12 cellular contexts compared by ENCODE assay signal in genomic region chr15:94253742-94254141, GRCh38. TPM values are rescaled to one million over a fixed set of nuclear protein-coding genes. Genes with fewer than 3 reads are reported as not detected.
DNase-seq lines count a peak whose midpoint lies in the region; ATAC-seq and TF ChIP-seq lines count a peak whose summit lies in the region.
"Had no signal": no experiment of that assay in that cellular context is flagged by ENCODE, and none has a peak within 500 bp of the region (broad histone marks: within the 10 kb centered on the region; RNA-seq: fewer than 3 reads in every experiment).

No MANE protein-coding gene starts in this region.

- no peaks in the 10 kb centered on the region for H3K36me3 Mint-ChIP-seq in GM23338 (ENCODE audit: low read depth)

- CTCF ChIA-PET in mammary epithelial cell (lab: Charles Lee; ENCODE audit: low non-redundant PET), result interaction anchor here (0.6 kb wide), 1 partner anchor 125 kb away, joined by 3 read pairs; no protein-coding TSS in a partner anchor
- CTCF ChIA-PET in PC-3 (lab: Charles Lee), result no interaction called here

- dilution Hi-C loops in mammary epithelial cell (cut with HindIII; ENCODE audit: low sequenced_read_pairs), result no loop called here

- H3K4me3 Mint-ChIP-seq in GM23338, result no peak overlapping the region

- intact Hi-C loops in mammary epithelial cell (cut with micrococcal nuclease) (no loop called here), breast epithelium (cut with DNase I; ENCODE audit: low total_unique reads) (no loop called here), PC-3 (cut with micrococcal nuclease) (no loop called here), transverse colon (cut with DNase I; ENCODE audit: low total_unique reads) (no loop called here)

- H3K36me3 ChIP-seq in mammary epithelial cell (ENCODE audit: insufficient read depth, low read length) (no peaks in the 10 kb centered on the region), breast epithelium (no peaks in the 10 kb centered on the region), PC-3 (ENCODE audit: low read depth, low read length) (no peaks in the 10 kb centered on the region), transverse colon (no peaks in the 10 kb centered on the region), GM23338 (ENCODE audit: insufficient read depth) (no peaks in the 10 kb centered on the region)

- DNase-seq in mammary epithelial cell, result no peak
- no peak for DNase-seq in breast epithelium (ENCODE audit: low spot score in 2 of 2)
- DNase-seq in PC-3, result no peak
- no peak for DNase-seq in transverse colon
- DNase-seq in GM23338 (ENCODE audit: low spot score), result no peak
- DNase-seq in NCI-H510A treated with DMSO at 0.1 percent for 48 hours (lab: John Stamatoyannopoulos, UW), result no peak
- DNase-seq in A172 (ENCODE audit: low spot score), result no peak
- DNase-seq: hypothalamus; stimulated activated CD4-positive, alpha-beta T cell treated with anti-CD3 and anti-CD28 coated beads, Interleukin-15, amount 100 ng/mL, for 24 hours had no signal

- WGBS in mammary epithelial cell (ENCODE audit: low coverage, missing lambda C conversion rate), result 70% methylated on average over 3 of the region's 3 CpGs
- WGBS in transverse colon (ENCODE audit: low coverage in 1 of 2), 2 donors, result 59 to 63% methylated on average over 3 of the region's 3 CpGs

- H3K9me2 ChIP-seq in PC-3 (replicated peaks; ENCODE audit: low read length) (no peaks in the 10 kb centered on the region), GM23338 (ENCODE audit: insufficient read depth) (peaks cover 4% of the 10 kb centered on the region; the same call in 1 of the 2 replicates)

- no peak overlapping the region for H3K9ac ChIP-seq in mammary epithelial cell (ENCODE audit: insufficient read depth, low read length)
- no peak overlapping the region for H3K9ac ChIP-seq in PC-3 (ENCODE audit: low read length)

- POLR2A ChIA-PET in PC-3 (lab: Charles Lee; ENCODE audit: unreplicated experiment), result no interaction called here

- ATAC-seq in HG02938 (IDR thresholded peaks at IDR 0.05; ENCODE audit: unreplicated experiment) (peak; percentile 59), PC-3 (no peak), GM23338 (no peak)
- ATAC-seq: HCT116 had no signal

- no peaks in the 10 kb centered on the region; the same call in 2 of the 3 replicates for H3K9me3 Mint-ChIP-seq in GM23338

- no peaks in the 10 kb centered on the region for H3K4me1 Mint-ChIP-seq in GM23338

- no peak for TF ChIP-seq POLR2A in breast epithelium (IDR thresholded peaks at IDR 0.05)
- TF ChIP-seq POLR2A in transverse colon (IDR thresholded peaks at IDR 0.05), result no peak

- no peak overlapping the region for H3K27ac Mint-ChIP-seq in GM23338

- TF ChIP-seq EP300 in transverse colon (IDR thresholded peaks at IDR 0.05; ENCODE audit: low read depth), result no peak

- no peaks in the 10 kb centered on the region for H4K20me1 ChIP-seq in mammary epithelial cell (ENCODE audit: insufficient read depth, low read length)
- no peaks in the 10 kb centered on the region for H4K20me1 ChIP-seq in PC-3 (ENCODE audit: low read length)
- H4K20me1 ChIP-seq in GM23338 (replicated peaks; ENCODE audit: insufficient read depth), result no peaks in the 10 kb centered on the region

- H3K4me2 ChIP-seq in mammary epithelial cell (ENCODE audit: insufficient read depth, low read depth, low read length) (peak overlapping the region; percentile 34), PC-3 (ENCODE audit: low read length) (peak overlapping the region; percentile 27), GM23338 (no peak overlapping the region)

- H3F3A ChIP-seq in PC-3 (ENCODE audit: low read length, unreplicated experiment) (no peaks in the 10 kb centered on the region), GM23338 (replicated peaks; ENCODE audit: low read depth) (no peaks in the 10 kb centered on the region)

- H3K27ac ChIP-seq in mammary epithelial cell (ENCODE audit: insufficient read depth, low read depth, low read length), result no peak overlapping the region
- no peak overlapping the region for H3K27ac ChIP-seq in breast epithelium
- H3K27ac ChIP-seq in PC-3 (ENCODE audit: low read length), result no peak overlapping the region
- H3K27ac ChIP-seq in transverse colon, result peak overlapping the region; percentile 50 to 75 (median 60)
- H3K27ac ChIP-seq in GM23338 (ENCODE audit: low read depth), result no peak overlapping the region

- H3K79me2 ChIP-seq in mammary epithelial cell (ENCODE audit: insufficient read depth, low read length) (peaks cover 58% of the 10 kb centered on the region), PC-3 (ENCODE audit: low read length) (no peaks in the 10 kb centered on the region), GM23338 (replicated peaks; ENCODE audit: insufficient read depth) (no peaks in the 10 kb centered on the region)

- H3K27me3 Mint-ChIP-seq in GM23338 (ENCODE audit: insufficient read depth, low read depth, poor library complexity), result peaks cover 2% of the 10 kb centered on the region

- no peaks in the 10 kb centered on the region for H3K9me3 ChIP-seq in mammary epithelial cell (replicated peaks; ENCODE audit: insufficient read depth, low read length)
- H3K9me3 ChIP-seq in breast epithelium, result no peaks in the 10 kb centered on the region
- H3K9me3 ChIP-seq in PC-3 (ENCODE audit: low read length), result no peaks in the 10 kb centered on the region
- H3K9me3 ChIP-seq in transverse colon, result no peaks in the 10 kb centered on the region

- H3K4me1 ChIP-seq in mammary epithelial cell (ENCODE audit: insufficient read depth, low read length), result peaks cover 11% of the 10 kb centered on the region
- no peaks in the 10 kb centered on the region for H3K4me1 ChIP-seq in breast epithelium
- peaks cover 1% of the 10 kb centered on the region; the same call in 1 of the 2 replicates for H3K4me1 ChIP-seq in PC-3 (ENCODE audit: insufficient read depth, low read length)
- H3K4me1 ChIP-seq in transverse colon, result peaks cover 5 to 80% (median 32%) of the 10 kb centered on the region in 4 donors
- no peaks in the 10 kb centered on the region for H3K4me1 ChIP-seq in GM23338 (ENCODE audit: insufficient read depth)

- TF ChIP-seq CTCF in mammary epithelial cell (conservative IDR thresholded peaks at IDR 0.05 in 1 of 2, IDR thresholded peaks at IDR 0.05 in 1 of 2; ENCODE audit: extremely low read depth in 1 of 2, insufficient read depth in 1 of 2, low read depth in 1 of 2, low read length in 2 of 2), result no peak
- TF ChIP-seq CTCF in breast epithelium (IDR thresholded peaks at IDR 0.05), result no peak
- TF ChIP-seq CTCF in PC-3 (conservative IDR thresholded peaks at IDR 0.05; ENCODE audit: low read depth, low read length), result no peak
- no peak for TF ChIP-seq CTCF in transverse colon (IDR thresholded peaks at IDR 0.05)
- TF ChIP-seq CTCF in GM23338 (conservative IDR thresholded peaks at IDR 0.05; ENCODE audit: low read depth in 2 of 2), result no peak

- H2AFZ ChIP-seq in mammary epithelial cell (ENCODE audit: low read depth, low read length) (no peak overlapping the region), PC-3 (ENCODE audit: low read length) (no peak overlapping the region), GM23338 (no peak overlapping the region)

- no peaks in the 10 kb centered on the region for H3K27me3 ChIP-seq in mammary epithelial cell (ENCODE audit: insufficient read depth, low read length)
- no peaks in the 10 kb centered on the region for H3K27me3 ChIP-seq in breast epithelium
- no peaks in the 10 kb centered on the region for H3K27me3 ChIP-seq in PC-3 (ENCODE audit: low read length)
- no peaks in the 10 kb centered on the region for H3K27me3 ChIP-seq in transverse colon
- no peaks in the 10 kb centered on the region for H3K27me3 ChIP-seq in GM23338 (ENCODE audit: insufficient read depth)

- H3K4me3 ChIP-seq in mammary epithelial cell (replicated peaks in 1 of 3; ENCODE audit: insufficient read depth in 1 of 3, low read depth in 2 of 3, low read length in 3 of 3), result peak overlapping the region in 1 of 3 experiments; percentile 0
- H3K4me3 ChIP-seq in breast epithelium, result no peak overlapping the region
- H3K4me3 ChIP-seq in PC-3 (ENCODE audit: low read length), result peak overlapping the region; percentile 1; the same call in 1 of the 2 replicates
- no peak overlapping the region for H3K4me3 ChIP-seq in transverse colon
- H3K4me3 ChIP-seq in GM23338, result no peak overlapping the region

- in situ Hi-C loops in mammary epithelial cell (cut with MboI; ENCODE audit: low sequenced_read_pairs in 2 of 2), result no loop called here
- in situ Hi-C loops in transverse colon (cut with MboI; ENCODE audit: low pct_ligation_motif_present in 1 of 4, low pct_unique_long_range_greater_than_20kb in 1 of 4, low sequenced_read_pairs in 3 of 4), result no loop called here

- BruUV-seq in mammary epithelial cell (replicated peaks; lab: Mats Ljungman, UMichigan) (no TSS peak), PC-3 (replicated peaks; lab: Mats Ljungman, UMichigan) (no TSS peak)

TF ChIP-seq in GM23338, 12 proteins besides CTCF, POLR2A, EP300 and RAD21 (continues in another document):
- no peak for TF ChIP-seq NANOG (IDR thresholded peaks at IDR 0.05; ENCODE audit: borderline replicate concordance)
- TF ChIP-seq STAT1 (IDR thresholded peaks at IDR 0.05; ENCODE audit: unreplicated experiment), result no peak
- TF ChIP-seq EZH2 (IDR thresholded peaks at IDR 0.05; ENCODE audit: low read depth, unreplicated experiment), result no peak
- no peak for TF ChIP-seq JUNB (IDR thresholded peaks at IDR 0.05; ENCODE audit: unreplicated experiment)
- TF ChIP-seq POLR2AphosphoS5 (IDR thresholded peaks at IDR 0.05; ENCODE audit: low read depth), result no peak
- TF ChIP-seq ZNF114 (CRISPR knock-in tag; IDR thresholded peaks at IDR 0.05), result no peak

RNA-seq across cellular contexts. Expression of gene MCTP2, which starts 22.4 kb away (rescaled TPM):
- total RNA-seq in mammary epithelial cell, result 10 to 100 TPM; 24.5 to 28.0 TPM
- 19.5 TPM for polyA plus RNA-seq in mammary epithelial cell
- 21.3 TPM for polyA minus RNA-seq in mammary epithelial cell
- 10 to 100 TPM in 2 of 3 donors, 1 to 10 TPM in 1; 6.4 to 46.2 (median 25.9) TPM for total RNA-seq in breast epithelium
- 6.2 and 9.8 TPM in 2 replicates for total RNA-seq in PC-3 (2014; rRNA removed)
- 100 to 1,000 TPM; 108 to 409 (median 144) TPM for total RNA-seq in transverse colon
- total RNA-seq in GM23338 (2014; rRNA removed; shearing (Covaris generic)), result 5.5 and 6.1 TPM in 2 replicates
- 1.7 and 1.8 TPM in 2 replicates for polyA plus RNA-seq in GM23338 (2016; fragmentation: Nextera tagmentation; extraction: Ambion mirVana)
- not detected in 2 replicates for total RNA-seq in A172 (2014; rRNA removed; shearing (Covaris generic))
- polyA plus RNA-seq: neural cell had no signal

Comparison
In these comparisons a context has a peak if more than half of its experiments do, and no peak if none do; other contexts are left out.
1. H3K27ac ChIP-seq: peak in transverse colon (4 of 4); none in mammary epithelial cell (single experiment), breast epithelium (0 of 2), PC-3 (single experiment) and GM23338 (single experiment).